ENCODE assay signal across 25 cellular contexts in genomic region chr1:243733670-243734310, GRCh38.
"Had no signal": no experiment of that assay in that cellular context is flagged by ENCODE, and none has a peak within 500 bp of the region (broad histone marks: within the 10 kb centered on the region; RNA-seq: fewer than 3 reads in every experiment).

No MANE protein-coding gene starts in this region.

- H3K27ac ChIP-seq: esophagus squamous epithelium, gastroesophageal sphincter, sigmoid colon, testis, uterus, WERI-Rb-1 had no signal

- ATAC-seq: activated T-cell treated with anti-CD3 and anti-CD28 coated beads, Interleukin-2, amount 50 U/mL, for 4 hours; effector memory CD8-positive, alpha-beta T cell; gastroesophageal sphincter had no signal

- DNase-seq: activated CD4-positive, alpha-beta T cell treated with anti-CD3 and anti-CD28 coated beads for 1 hour; activated CD4-positive, alpha-beta T cell treated with anti-CD3 and anti-CD28 coated beads, Interleukin-2, amount 50 U/mL, for 4 hours; activated CD8-positive, alpha-beta memory T cell treated with anti-CD3 and anti-CD28 coated beads for 24 hours; activated CD8-positive, alpha-beta memory T cell treated with anti-CD3 and anti-CD28 coated beads, Interleukin-2, amount 50 U/mL, for 48 hours; activated naive CD4-positive, alpha-beta T cell; activated naive CD8-positive, alpha-beta T cell treated with anti-CD3 and anti-CD28 coated beads for 36 hours; activated T-cell treated with anti-CD3 and anti-CD28 coated beads, Interleukin-2, amount 50 U/mL, for 4 hours; effector memory CD8-positive, alpha-beta T cell; esophagus squamous epithelium; head of caudate nucleus; hypothalamus; posterior cingulate gyrus; sigmoid colon; stimulated activated CD4-positive, alpha-beta T cell treated with anti-CD3 and anti-CD28 coated beads, Interleukin-2, amount 100 ng/mL, for 48 hours; stimulated activated CD8-positive, alpha-beta memory T cell treated with anti-CD3 and anti-CD28 coated beads, Interleukin-4, amount 100 ng/mL, for 48 hours; stimulated activated naive CD4-positive, alpha-beta T cell; testis; trophoblast cell; uterus; WERI-Rb-1 had no signal

- H3K27me3 Mint-ChIP-seq: activated naive CD8-positive, alpha-beta T cell treated with anti-CD3 and anti-CD28 coated beads for 36 hours; central memory CD8-positive, alpha-beta T cell; effector memory CD8-positive, alpha-beta T cell had no signal

- H3K27ac Mint-ChIP-seq: activated naive CD8-positive, alpha-beta T cell treated with anti-CD3 and anti-CD28 coated beads for 36 hours; activated T-helper 2 cell treated with anti-CD3 and anti-CD28 coated beads, Interferon-gamma antibody, Interleukin-2, Interleukin-4, amounts not matched to agents 10 μg/mL and 5 μg/mL and 100 μg/mL, durations not matched to agents 14 hours and 24 hours and 36 hours; effector memory CD8-positive, alpha-beta T cell; T-helper 2 cell treated with Interferon-gamma antibody and Interleukin-4, amounts not matched to agents 5 μg/mL and 100 μg/mL, for 36 hours had no signal

- H3K9me3 Mint-ChIP-seq: activated T-cell treated with anti-CD3 and anti-CD28 coated beads, Interleukin-2, amount 50 U/mL, for 4 hours; central memory CD8-positive, alpha-beta T cell; effector memory CD8-positive, alpha-beta T cell; neural crest cell had no signal

- H3K4me3 Mint-ChIP-seq: activated naive CD8-positive, alpha-beta T cell treated with anti-CD3 and anti-CD28 coated beads for 36 hours; activated T-cell treated with anti-CD3 and anti-CD28 coated beads, Interleukin-2, amount 50 U/mL, for 4 hours; central memory CD8-positive, alpha-beta T cell; effector memory CD8-positive, alpha-beta T cell; neural crest cell; T-helper 2 cell treated with Interferon-gamma antibody and Interleukin-4, amounts not matched to agents 5 μg/mL and 100 μg/mL, for 36 hours had no signal
